24 cellular contexts compared by ENCODE assay signal in genomic region chrX:140165849-140166248, GRCh38.
"Had no signal": no experiment of that assay in that cellular context is flagged by ENCODE, and none has a peak within 500 bp of the region (broad histone marks: within the 10 kb centered on the region; RNA-seq: fewer than 3 reads in every experiment).

No MANE protein-coding gene starts in this region.

- ATAC-seq: effector memory CD8-positive, alpha-beta T cell; esophagus mucosa; foreskin keratinocyte; gastroesophageal sphincter; heart left ventricle; heart right ventricle had no signal

- H3K27ac ChIP-seq: colonic mucosa, coronary artery, dorsolateral prefrontal cortex, epithelial cell of prostate, esophagus muscularis mucosa, esophagus squamous epithelium, foreskin keratinocyte, gastrocnemius medialis, gastroesophageal sphincter, heart left ventricle, heart right ventricle had no signal

- H3K4me3 ChIP-seq: colonic mucosa, coronary artery, dorsolateral prefrontal cortex, esophagus muscularis mucosa, esophagus squamous epithelium, gastrocnemius medialis, gastroesophageal sphincter, heart left ventricle, heart right ventricle had no signal

- H3K36me3 ChIP-seq: colonic mucosa, esophagus muscularis mucosa, esophagus squamous epithelium, gastrocnemius medialis, gastroesophageal sphincter, heart left ventricle, heart right ventricle had no signal

- H3K4me1 ChIP-seq: colonic mucosa, esophagus muscularis mucosa, esophagus squamous epithelium, foreskin keratinocyte, gastroesophageal sphincter, heart left ventricle, heart right ventricle had no signal

- H3K9me3 ChIP-seq: colonic mucosa, esophagus muscularis mucosa, esophagus squamous epithelium, gastrocnemius medialis, gastroesophageal sphincter, heart left ventricle, heart right ventricle had no signal

- DNase-seq: colonic mucosa; cortex of kidney; dermis blood vessel endothelial cell; dorsolateral prefrontal cortex; effector CD4-positive, alpha-beta T cell; effector CD8-positive, alpha-beta T cell; effector memory CD4-positive, alpha-beta T cell; effector memory CD8-positive, alpha-beta T cell; endodermal cell; erythroblast; esophagus squamous epithelium; foreskin fibroblast; foreskin keratinocyte; foreskin melanocyte; glutamatergic neuron; head of caudate nucleus; heart left ventricle; heart right ventricle had no signal

- H3K27me3 ChIP-seq: colonic mucosa, esophagus muscularis mucosa, esophagus squamous epithelium, foreskin keratinocyte, gastrocnemius medialis, gastroesophageal sphincter had no signal
